ENCODE assay signal across 8 cellular contexts in the genomic region with DNA sequence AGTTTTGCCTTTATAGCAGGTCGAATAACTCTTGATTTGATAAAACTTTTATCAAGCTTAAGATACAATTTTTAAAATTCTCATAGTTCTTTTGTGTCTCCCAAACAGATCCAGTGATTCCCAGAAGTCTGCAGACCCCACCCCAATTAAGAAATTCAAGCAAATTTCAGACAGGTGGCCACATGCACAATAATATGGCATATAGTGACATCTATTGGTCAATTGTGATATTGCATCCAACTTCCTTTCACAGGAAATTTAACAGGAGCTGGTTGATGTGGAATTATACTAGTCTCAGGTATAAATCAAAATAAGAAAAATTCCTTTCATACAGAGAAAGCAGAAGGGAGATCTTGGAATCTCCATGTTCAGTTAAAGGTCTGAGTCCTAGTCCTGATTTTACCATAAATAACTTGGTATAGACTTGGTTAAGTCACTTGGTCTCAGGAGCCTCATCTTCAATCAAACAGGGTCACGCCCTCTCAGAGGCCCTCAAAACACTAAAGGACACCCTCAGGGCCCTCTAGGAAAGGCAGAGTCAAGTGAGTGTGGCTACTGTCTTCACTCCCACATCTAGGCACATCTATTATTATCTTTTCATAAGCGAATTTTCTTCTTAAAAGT. TPM values are rescaled to one million over a fixed set of nuclear protein-coding genes. Genes with fewer than 3 reads are reported as not detected.
DNase-seq lines count a peak whose midpoint lies in the region; ATAC-seq and TF ChIP-seq lines count a peak whose summit lies in the region.

No MANE protein-coding gene starts in this region.

- H3K27ac Mint-ChIP-seq in T-helper 2 cell treated with Interferon-gamma antibody and Interleukin-4, amounts not matched to agents 5 μg/mL and 100 μg/mL, for 36 hours, result no peak overlapping the region

- 66 to 68% methylated on average over 3 of the region's 3 CpGs for WGBS in testis, 2 donors

- H3K9me3 Mint-ChIP-seq in T-helper 2 cell treated with Interferon-gamma antibody and Interleukin-4, amounts not matched to agents 5 μg/mL and 100 μg/mL, for 36 hours, result no peaks in the 10 kb centered on the region

- no peak overlapping the region for H3K27ac ChIP-seq in testis

- no peaks in the 10 kb centered on the region for H3K27me3 ChIP-seq in testis

- TF ChIP-seq POLR2A in testis (IDR thresholded peaks at IDR 0.05), result no peak

- peaks cover 20% of the 10 kb centered on the region for H3K27me3 Mint-ChIP-seq in T-helper 2 cell treated with Interferon-gamma antibody and Interleukin-4, amounts not matched to agents 5 μg/mL and 100 μg/mL, for 36 hours (ENCODE audit: low read depth)

- H3K36me3 ChIP-seq in testis (ENCODE audit: low read depth, missing control alignments), result no peaks in the 10 kb centered on the region

- TF ChIP-seq CTCF in testis (IDR thresholded peaks at IDR 0.05), result peak; percentile 73 to 84 (median 77)

- ATAC-seq in HG03460 (IDR thresholded peaks at IDR 0.05; ENCODE audit: unreplicated experiment) (no peak), GM18867 (IDR thresholded peaks at IDR 0.05; ENCODE audit: unreplicated experiment) (no peak)

- H3K4me3 ChIP-seq in testis, result no peak overlapping the region

- in situ Hi-C loops in Caki2 (cut with HindIII; ENCODE audit: low pct_unique_long_range_greater_than_20kb, low sequenced_read_pairs), result no loop called here

- H3K4me1 ChIP-seq in testis, result no peaks in the 10 kb centered on the region

- H3K9me3 ChIP-seq in testis, result no peaks in the 10 kb centered on the region

- no peaks in the 10 kb centered on the region for H3K36me3 Mint-ChIP-seq in T-helper 2 cell treated with Interferon-gamma antibody and Interleukin-4, amounts not matched to agents 5 μg/mL and 100 μg/mL, for 36 hours (ENCODE audit: low read depth)

- H3K4me3 Mint-ChIP-seq in T-helper 2 cell treated with Interferon-gamma antibody and Interleukin-4, amounts not matched to agents 5 μg/mL and 100 μg/mL, for 36 hours, result no peak overlapping the region

- no peaks in the 10 kb centered on the region for H3K4me1 Mint-ChIP-seq in T-helper 2 cell treated with Interferon-gamma antibody and Interleukin-4, amounts not matched to agents 5 μg/mL and 100 μg/mL, for 36 hours (ENCODE audit: low read depth)

- intact Hi-C loops in testis (cut with DNase I; ENCODE audit: low total_unique reads), result no loop called here

- DNase-seq in Caki2 (ENCODE audit: low read depth) (peak; percentile 31), HT1080 (ENCODE audit: low read depth) (peak; percentile 47), SKM-1 (lab: John Stamatoyannopoulos, UW; ENCODE audit: unreplicated experiment) (peak; percentile 67), glomerular visceral epithelial cell (ENCODE audit: extremely low spot score) (peak; percentile 37), testis (no peak)
- DNase-seq in T-helper 2 cell treated with Interferon-gamma antibody and Interleukin-4, amounts not matched to agents 5 μg/mL and 100 μg/mL, for 36 hours (ENCODE audit: low spot score), result no peak

RNA-seq across cellular contexts. Expression of a gene that starts 24.1 kb away (rescaled TPM):
- 1.8 and 1.9 TPM in 2 replicates for total RNA-seq in Caki2 (2014; rRNA removed; shearing (Covaris generic); ENCODE audit: low replicate concordance)
- 4.9 and 5.8 TPM in 2 replicates for total RNA-seq in HT1080 (2014; rRNA removed; shearing (Covaris generic))
- polyA plus RNA-seq in HT1080 (2015; cell fraction: cytosol; rRNA removed), result 5.6 and 7.0 TPM in 2 replicates
- polyA plus RNA-seq in HT1080 (2015; cell fraction: nucleus; rRNA removed), result 9.4 and 10.6 TPM in 2 replicates
- 1 to 10 TPM; 5.1 to 6.5 TPM for total RNA-seq in testis
- 9.1 TPM for polyA plus RNA-seq in testis (ENCODE audit: insufficient read depth, low read depth, low replicate concordance)

RNA-seq across cellular contexts. Expression of a gene that starts 53.7 kb away (rescaled TPM):
- not detected in 2 replicates for total RNA-seq in Caki2 (2014; rRNA removed; shearing (Covaris generic); ENCODE audit: low replicate concordance)
- total RNA-seq in HT1080 (2014; rRNA removed; shearing (Covaris generic)), result 10.7 and 15.9 TPM in 2 replicates
- polyA plus RNA-seq in HT1080 (2015; cell fraction: cytosol; rRNA removed), result 20.2 and 23.0 TPM in 2 replicates
- 10.3 and 11.8 TPM in 2 replicates for polyA plus RNA-seq in HT1080 (2015; cell fraction: nucleus; rRNA removed)
- 1 to 10 TPM in 1 of 2 donors, not detected in 1; 2.0 TPM for total RNA-seq in testis
- 0.74 TPM for polyA plus RNA-seq in testis (ENCODE audit: insufficient read depth, low read depth, low replicate concordance)

Comparison
In these comparisons a context has a peak if more than half of its experiments do, and no peak if none do; other contexts are left out.
1. DNase-seq: peak in Caki2 (single experiment), HT1080 (single experiment), SKM-1 (single experiment) and glomerular visceral epithelial cell (single experiment); none in testis (single experiment) and T-helper 2 cell treated with Interferon-gamma antibody and Interleukin-4, amounts not matched to agents 5 μg/mL and 100 μg/mL, for 36 hours (single experiment).